ENCODE assay signal across 1 cellular context in the genomic region with DNA sequence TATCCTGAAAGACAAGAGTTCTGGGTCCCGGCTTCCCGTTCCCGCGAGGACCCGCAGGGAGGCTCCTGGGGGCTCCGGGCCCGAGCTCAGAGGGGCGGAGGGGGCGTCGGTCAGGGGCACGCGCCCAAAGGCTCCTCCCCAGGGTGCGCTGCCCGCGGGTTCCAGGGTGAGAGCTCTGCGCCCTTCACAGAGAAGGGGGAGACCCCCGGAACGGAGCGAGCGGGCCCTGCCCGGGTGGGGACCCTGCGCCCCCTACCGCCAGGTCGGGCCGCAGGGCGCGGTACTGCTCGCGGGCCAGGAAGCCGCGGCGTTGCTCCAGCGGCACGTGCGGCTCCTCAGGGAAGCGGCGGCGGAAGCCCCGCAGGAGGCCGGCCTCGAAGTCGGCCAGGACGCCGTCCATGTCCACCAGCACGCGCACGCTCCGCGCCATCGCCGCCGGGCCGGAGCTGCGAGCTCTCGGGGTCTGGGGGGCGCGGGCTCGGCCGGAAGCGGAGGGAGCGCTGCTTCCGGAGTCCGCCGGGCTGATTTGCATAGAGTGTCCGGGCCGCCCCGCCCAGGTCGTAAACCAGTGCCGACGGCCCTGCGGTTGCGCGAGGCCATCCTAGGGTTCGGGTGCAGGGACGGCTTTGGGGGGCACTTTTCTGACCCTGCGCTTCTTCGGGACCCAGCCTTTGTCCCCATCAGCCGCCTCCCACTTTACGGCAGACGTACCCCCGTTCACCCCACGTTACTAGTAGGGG.
TF ChIP-seq lines count a peak whose summit lies in the region.

A gene (minus strand): TSS at position 465 of the 740 bp plus-strand sequence. CDS start 35 bp downstream, at position 430.

TF ChIP-seq in GM12878, 131 proteins besides CTCF, POLR2A, EP300 and RAD21 (continued from another document and continues in another):
- TF ChIP-seq, protein P1, sequence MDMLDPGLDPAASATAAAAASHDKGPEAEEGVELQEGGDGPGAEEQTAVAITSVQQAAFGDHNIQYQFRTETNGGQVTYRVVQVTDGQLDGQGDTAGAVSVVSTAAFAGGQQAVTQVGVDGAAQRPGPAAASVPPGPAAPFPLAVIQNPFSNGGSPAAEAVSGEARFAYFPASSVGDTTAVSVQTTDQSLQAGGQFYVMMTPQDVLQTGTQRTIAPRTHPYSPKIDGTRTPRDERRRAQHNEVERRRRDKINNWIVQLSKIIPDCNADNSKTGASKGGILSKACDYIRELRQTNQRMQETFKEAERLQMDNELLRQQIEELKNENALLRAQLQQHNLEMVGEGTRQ (IDR thresholded peaks at IDR 0.05; ENCODE audit: borderline replicate concordance, low read depth, low read length) = no peak
- TF ChIP-seq SREBF2 (IDR thresholded peaks at IDR 0.05; ENCODE audit: low read length) (no peak), FOS (IDR thresholded peaks at IDR 0.05; ENCODE audit: borderline replicate concordance, extremely low read depth, insufficient read length) (no peak), RELA (IDR thresholded peaks at IDR 0.05; ENCODE audit: borderline replicate concordance, partially characterized antibody) (peak; percentile 68), ATF7 (IDR thresholded peaks at IDR 0.05; ENCODE audit: low read depth) (no peak), ZNF207 (IDR thresholded peaks at IDR 0.05; ENCODE audit: borderline replicate concordance) (peak; percentile 81), SUZ12 (IDR thresholded peaks at IDR 0.05; ENCODE audit: unreplicated experiment) (no peak), CHD4 (IDR thresholded peaks at IDR 0.05) (no peak), CHD2 (IDR thresholded peaks at IDR 0.05; ENCODE audit: borderline replicate concordance, low read depth, low read length) (no peak; the same call in 1 of the 2 replicates), EZH2 (IDR thresholded peaks at IDR 0.05; ENCODE audit: borderline replicate concordance, control insufficient read depth, low read depth, low read length) (no peak), SIN3A (IDR thresholded peaks at IDR 0.05; ENCODE audit: low read depth, low read length) (0 out of 2 replicates have a peak, but pooled peaks have one; percentile 25), NR2F1 (conservative IDR thresholded peaks at IDR 0.05) (peak; percentile 86), LARP7 (IDR thresholded peaks at IDR 0.05) (peak; percentile 100), TBL1XR1 (IDR thresholded peaks at IDR 0.05; ENCODE audit: low read depth, low read length) (no peak; the same call in 1 of the 2 replicates), HDGF (IDR thresholded peaks at IDR 0.05) (no peak), BACH1 (IDR thresholded peaks at IDR 0.05; ENCODE audit: borderline replicate concordance) (peak; percentile 92), KAT2A (conservative IDR thresholded peaks at IDR 0.05; ENCODE audit: control insufficient read depth, low read depth, low read length) (no peak), ZNF274 (IDR thresholded peaks at IDR 0.05; ENCODE audit: insufficient read depth, insufficient read length) (no peak), IKZF1 (conservative IDR thresholded peaks at IDR 0.05) (peak; percentile 99), POLR2AphosphoS2 (IDR thresholded peaks at IDR 0.05; ENCODE audit: low read depth, low read length) (0 out of 2 replicates have a peak, but pooled peaks have one; percentile 47), POLR2AphosphoS5 (IDR thresholded peaks at IDR 0.05; ENCODE audit: low read length) (peak; percentile 90), TCF12 (IDR thresholded peaks at IDR 0.05; ENCODE audit: low read depth, low read length) (no peak), STAT1 (conservative IDR thresholded peaks at IDR 0.05) (no peak; the same call in 1 of the 2 replicates), ZNF384 (IDR thresholded peaks at IDR 0.05; ENCODE audit: borderline replicate concordance, low read depth, low read length) (no peak), MEF2B (IDR thresholded peaks at IDR 0.05; ENCODE audit: partially characterized antibody, poor library complexity, severe bottlenecking) (peak; percentile 32), HDAC6 (IDR thresholded peaks at IDR 0.05; ENCODE audit: unreplicated experiment) (no peak), SUPT20H (IDR thresholded peaks at IDR 0.05; ENCODE audit: borderline replicate concordance, control insufficient read depth, low read depth, low read length) (no peak), HCFC1 (IDR thresholded peaks at IDR 0.05; ENCODE audit: low read length) (no peak), SMARCA5 (IDR thresholded peaks at IDR 0.05) (peak; percentile 96)
- TF ChIP-seq, protein P2, sequence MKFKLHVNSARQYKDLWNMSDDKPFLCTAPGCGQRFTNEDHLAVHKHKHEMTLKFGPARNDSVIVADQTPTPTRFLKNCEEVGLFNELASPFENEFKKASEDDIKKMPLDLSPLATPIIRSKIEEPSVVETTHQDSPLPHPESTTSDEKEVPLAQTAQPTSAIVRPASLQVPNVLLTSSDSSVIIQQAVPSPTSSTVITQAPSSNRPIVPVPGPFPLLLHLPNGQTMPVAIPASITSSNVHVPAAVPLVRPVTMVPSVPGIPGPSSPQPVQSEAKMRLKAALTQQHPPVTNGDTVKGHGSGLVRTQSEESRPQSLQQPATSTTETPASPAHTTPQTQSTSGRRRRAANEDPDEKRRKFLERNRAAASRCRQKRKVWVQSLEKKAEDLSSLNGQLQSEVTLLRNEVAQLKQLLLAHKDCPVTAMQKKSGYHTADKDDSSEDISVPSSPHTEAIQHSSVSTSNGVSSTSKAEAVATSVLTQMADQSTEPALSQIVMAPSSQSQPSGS (IDR thresholded peaks at IDR 0.05; ENCODE audit: low read length) = no peak
- TF ChIP-seq, protein P3, sequence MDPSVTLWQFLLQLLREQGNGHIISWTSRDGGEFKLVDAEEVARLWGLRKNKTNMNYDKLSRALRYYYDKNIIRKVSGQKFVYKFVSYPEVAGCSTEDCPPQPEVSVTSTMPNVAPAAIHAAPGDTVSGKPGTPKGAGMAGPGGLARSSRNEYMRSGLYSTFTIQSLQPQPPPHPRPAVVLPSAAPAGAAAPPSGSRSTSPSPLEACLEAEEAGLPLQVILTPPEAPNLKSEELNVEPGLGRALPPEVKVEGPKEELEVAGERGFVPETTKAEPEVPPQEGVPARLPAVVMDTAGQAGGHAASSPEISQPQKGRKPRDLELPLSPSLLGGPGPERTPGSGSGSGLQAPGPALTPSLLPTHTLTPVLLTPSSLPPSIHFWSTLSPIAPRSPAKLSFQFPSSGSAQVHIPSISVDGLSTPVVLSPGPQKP (IDR thresholded peaks at IDR 0.05; ENCODE audit: low read depth, low read length) = peak; percentile 82
- TF ChIP-seq, protein P4, sequence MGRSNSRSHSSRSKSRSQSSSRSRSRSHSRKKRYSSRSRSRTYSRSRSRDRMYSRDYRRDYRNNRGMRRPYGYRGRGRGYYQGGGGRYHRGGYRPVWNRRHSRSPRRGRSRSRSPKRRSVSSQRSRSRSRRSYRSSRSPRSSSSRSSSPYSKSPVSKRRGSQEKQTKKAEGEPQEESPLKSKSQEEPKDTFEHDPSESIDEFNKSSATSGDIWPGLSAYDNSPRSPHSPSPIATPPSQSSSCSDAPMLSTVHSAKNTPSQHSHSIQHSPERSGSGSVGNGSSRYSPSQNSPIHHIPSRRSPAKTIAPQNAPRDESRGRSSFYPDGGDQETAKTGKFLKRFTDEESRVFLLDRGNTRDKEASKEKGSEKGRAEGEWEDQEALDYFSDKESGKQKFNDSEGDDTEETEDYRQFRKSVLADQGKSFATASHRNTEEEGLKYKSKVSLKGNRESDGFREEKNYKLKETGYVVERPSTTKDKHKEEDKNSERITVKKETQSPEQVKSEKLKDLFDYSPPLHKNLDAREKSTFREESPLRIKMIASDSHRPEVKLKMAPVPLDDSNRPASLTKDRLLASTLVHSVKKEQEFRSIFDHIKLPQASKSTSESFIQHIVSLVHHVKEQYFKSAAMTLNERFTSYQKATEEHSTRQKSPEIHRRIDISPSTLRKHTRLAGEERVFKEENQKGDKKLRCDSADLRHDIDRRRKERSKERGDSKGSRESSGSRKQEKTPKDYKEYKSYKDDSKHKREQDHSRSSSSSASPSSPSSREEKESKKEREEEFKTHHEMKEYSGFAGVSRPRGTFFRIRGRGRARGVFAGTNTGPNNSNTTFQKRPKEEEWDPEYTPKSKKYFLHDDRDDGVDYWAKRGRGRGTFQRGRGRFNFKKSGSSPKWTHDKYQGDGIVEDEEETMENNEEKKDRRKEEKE (IDR thresholded peaks at IDR 0.05) = peak; percentile 31; the same call in 1 of the 2 replicates
- TF ChIP-seq, protein P5, sequence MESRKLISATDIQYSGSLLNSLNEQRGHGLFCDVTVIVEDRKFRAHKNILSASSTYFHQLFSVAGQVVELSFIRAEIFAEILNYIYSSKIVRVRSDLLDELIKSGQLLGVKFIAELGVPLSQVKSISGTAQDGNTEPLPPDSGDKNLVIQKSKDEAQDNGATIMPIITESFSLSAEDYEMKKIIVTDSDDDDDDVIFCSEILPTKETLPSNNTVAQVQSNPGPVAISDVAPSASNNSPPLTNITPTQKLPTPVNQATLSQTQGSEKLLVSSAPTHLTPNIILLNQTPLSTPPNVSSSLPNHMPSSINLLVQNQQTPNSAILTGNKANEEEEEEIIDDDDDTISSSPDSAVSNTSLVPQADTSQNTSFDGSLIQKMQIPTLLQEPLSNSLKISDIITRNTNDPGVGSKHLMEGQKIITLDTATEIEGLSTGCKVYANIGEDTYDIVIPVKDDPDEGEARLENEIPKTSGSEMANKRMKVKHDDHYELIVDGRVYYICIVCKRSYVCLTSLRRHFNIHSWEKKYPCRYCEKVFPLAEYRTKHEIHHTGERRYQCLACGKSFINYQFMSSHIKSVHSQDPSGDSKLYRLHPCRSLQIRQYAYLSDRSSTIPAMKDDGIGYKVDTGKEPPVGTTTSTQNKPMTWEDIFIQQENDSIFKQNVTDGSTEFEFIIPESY (IDR thresholded peaks at IDR 0.05) = no peak
- TF ChIP-seq, protein P6, sequence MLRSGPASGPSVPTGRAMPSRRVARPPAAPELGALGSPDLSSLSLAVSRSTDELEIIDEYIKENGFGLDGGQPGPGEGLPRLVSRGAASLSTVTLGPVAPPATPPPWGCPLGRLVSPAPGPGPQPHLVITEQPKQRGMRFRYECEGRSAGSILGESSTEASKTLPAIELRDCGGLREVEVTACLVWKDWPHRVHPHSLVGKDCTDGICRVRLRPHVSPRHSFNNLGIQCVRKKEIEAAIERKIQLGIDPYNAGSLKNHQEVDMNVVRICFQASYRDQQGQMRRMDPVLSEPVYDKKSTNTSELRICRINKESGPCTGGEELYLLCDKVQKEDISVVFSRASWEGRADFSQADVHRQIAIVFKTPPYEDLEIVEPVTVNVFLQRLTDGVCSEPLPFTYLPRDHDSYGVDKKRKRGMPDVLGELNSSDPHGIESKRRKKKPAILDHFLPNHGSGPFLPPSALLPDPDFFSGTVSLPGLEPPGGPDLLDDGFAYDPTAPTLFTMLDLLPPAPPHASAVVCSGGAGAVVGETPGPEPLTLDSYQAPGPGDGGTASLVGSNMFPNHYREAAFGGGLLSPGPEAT (IDR thresholded peaks at IDR 0.05; ENCODE audit: low read depth) = no peak
- TF ChIP-seq, protein P7, sequence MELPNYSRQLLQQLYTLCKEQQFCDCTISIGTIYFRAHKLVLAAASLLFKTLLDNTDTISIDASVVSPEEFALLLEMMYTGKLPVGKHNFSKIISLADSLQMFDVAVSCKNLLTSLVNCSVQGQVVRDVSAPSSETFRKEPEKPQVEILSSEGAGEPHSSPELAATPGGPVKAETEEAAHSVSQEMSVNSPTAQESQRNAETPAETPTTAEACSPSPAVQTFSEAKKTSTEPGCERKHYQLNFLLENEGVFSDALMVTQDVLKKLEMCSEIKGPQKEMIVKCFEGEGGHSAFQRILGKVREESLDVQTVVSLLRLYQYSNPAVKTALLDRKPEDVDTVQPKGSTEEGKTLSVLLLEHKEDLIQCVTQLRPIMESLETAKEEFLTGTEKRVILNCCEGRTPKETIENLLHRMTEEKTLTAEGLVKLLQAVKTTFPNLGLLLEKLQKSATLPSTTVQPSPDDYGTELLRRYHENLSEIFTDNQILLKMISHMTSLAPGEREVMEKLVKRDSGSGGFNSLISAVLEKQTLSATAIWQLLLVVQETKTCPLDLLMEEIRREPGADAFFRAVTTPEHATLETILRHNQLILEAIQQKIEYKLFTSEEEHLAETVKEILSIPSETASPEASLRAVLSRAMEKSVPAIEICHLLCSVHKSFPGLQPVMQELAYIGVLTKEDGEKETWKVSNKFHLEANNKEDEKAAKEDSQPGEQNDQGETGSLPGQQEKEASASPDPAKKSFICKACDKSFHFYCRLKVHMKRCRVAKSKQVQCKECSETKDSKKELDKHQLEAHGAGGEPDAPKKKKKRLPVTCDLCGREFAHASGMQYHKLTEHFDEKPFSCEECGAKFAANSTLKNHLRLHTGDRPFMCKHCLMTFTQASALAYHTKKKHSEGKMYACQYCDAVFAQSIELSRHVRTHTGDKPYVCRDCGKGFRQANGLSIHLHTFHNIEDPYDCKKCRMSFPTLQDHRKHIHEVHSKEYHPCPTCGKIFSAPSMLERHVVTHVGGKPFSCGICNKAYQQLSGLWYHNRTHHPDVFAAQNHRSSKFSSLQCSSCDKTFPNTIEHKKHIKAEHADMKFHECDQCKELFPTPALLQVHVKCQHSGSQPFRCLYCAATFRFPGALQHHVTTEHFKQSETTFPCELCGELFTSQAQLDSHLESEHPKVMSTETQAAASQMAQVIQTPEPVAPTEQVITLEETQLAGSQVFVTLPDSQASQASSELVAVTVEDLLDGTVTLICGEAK (IDR thresholded peaks at IDR 0.05; ENCODE audit: borderline replicate concordance) = no peak; the same call in 1 of the 2 replicates
- TF ChIP-seq, protein P8, sequence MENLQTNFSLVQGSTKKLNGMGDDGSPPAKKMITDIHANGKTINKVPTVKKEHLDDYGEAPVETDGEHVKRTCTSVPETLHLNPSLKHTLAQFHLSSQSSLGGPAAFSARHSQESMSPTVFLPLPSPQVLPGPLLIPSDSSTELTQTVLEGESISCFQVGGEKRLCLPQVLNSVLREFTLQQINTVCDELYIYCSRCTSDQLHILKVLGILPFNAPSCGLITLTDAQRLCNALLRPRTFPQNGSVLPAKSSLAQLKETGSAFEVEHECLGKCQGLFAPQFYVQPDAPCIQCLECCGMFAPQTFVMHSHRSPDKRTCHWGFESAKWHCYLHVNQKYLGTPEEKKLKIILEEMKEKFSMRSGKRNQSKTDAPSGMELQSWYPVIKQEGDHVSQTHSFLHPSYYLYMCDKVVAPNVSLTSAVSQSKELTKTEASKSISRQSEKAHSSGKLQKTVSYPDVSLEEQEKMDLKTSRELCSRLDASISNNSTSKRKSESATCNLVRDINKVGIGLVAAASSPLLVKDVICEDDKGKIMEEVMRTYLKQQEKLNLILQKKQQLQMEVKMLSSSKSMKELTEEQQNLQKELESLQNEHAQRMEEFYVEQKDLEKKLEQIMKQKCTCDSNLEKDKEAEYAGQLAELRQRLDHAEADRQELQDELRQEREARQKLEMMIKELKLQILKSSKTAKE (IDR thresholded peaks at IDR 0.05; ENCODE audit: low read depth, poor library complexity, severe bottlenecking) = no peak
- TF ChIP-seq, protein P9, sequence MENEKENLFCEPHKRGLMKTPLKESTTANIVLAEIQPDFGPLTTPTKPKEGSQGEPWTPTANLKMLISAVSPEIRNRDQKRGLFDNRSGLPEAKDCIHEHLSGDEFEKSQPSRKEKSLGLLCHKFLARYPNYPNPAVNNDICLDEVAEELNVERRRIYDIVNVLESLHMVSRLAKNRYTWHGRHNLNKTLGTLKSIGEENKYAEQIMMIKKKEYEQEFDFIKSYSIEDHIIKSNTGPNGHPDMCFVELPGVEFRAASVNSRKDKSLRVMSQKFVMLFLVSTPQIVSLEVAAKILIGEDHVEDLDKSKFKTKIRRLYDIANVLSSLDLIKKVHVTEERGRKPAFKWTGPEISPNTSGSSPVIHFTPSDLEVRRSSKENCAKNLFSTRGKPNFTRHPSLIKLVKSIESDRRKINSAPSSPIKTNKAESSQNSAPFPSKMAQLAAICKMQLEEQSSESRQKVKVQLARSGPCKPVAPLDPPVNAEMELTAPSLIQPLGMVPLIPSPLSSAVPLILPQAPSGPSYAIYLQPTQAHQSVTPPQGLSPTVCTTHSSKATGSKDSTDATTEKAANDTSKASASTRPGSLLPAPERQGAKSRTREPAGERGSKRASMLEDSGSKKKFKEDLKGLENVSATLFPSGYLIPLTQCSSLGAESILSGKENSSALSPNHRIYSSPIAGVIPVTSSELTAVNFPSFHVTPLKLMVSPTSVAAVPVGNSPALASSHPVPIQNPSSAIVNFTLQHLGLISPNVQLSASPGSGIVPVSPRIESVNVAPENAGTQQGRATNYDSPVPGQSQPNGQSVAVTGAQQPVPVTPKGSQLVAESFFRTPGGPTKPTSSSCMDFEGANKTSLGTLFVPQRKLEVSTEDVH (IDR thresholded peaks at IDR 0.05; ENCODE audit: low read depth, partially characterized antibody) = no peak
